14 cellular contexts compared by ENCODE assay signal in genomic region chr17:49214665-49215360, GRCh38. TPM values are rescaled to one million over a fixed set of nuclear protein-coding genes. Genes with fewer than 3 reads are reported as not detected.
DNase-seq lines count a peak whose midpoint lies in the region; ATAC-seq and TF ChIP-seq lines count a peak whose summit lies in the region.
"Had no signal": no experiment of that assay in that cellular context is flagged by ENCODE, and none has a peak within 500 bp of the region (broad histone marks: within the 10 kb centered on the region; RNA-seq: fewer than 3 reads in every experiment).

No MANE protein-coding gene starts in this region.

- no peaks in the 10 kb centered on the region for H3K9me3 Mint-ChIP-seq in activated naive CD4-positive, alpha-beta T cell treated with anti-CD3 and anti-CD28 coated beads for 36 hours
- H3K9me3 Mint-ChIP-seq in WTC11: no peaks in the 10 kb centered on the region

- H3K4me3 ChIP-seq in testis: no peak overlapping the region
- H3K4me3 ChIP-seq: GM23248 had no signal

- H3K4me1 ChIP-seq in testis: peaks cover 3% of the 10 kb centered on the region

- H3K27ac Mint-ChIP-seq in activated naive CD4-positive, alpha-beta T cell treated with anti-CD3 and anti-CD28 coated beads for 36 hours: peak overlapping the region; percentile 53
- 0 out of 2 replicates have a peak overlapping the region, but pooled peaks have one; percentile 39 for H3K27ac Mint-ChIP-seq in WTC11

- POLR2A ChIA-PET in WTC11 (lab: Charles Lee): no interaction called here

- no peaks in the 10 kb centered on the region for H3K27me3 ChIP-seq in testis

- CTCF ChIA-PET in activated naive CD4-positive, alpha-beta T cell treated with anti-CD3 and anti-CD28 coated beads for 36 hours (lab: Charles Lee): interaction anchor here (0.7 to 1.5 kb wide), 7 partner anchors 9 to 34 kb away, joined by 3 to 8 read pairs (median 4); no protein-coding TSS in a partner anchor
- CTCF ChIA-PET in WTC11 (lab: Charles Lee): interaction anchor here (1.3 to 1.7 kb wide), 2 partner anchors 13 to 62 kb away, joined by 3 read pairs; no protein-coding TSS in a partner anchor

- intact Hi-C loops in activated naive CD4-positive, alpha-beta T cell treated with anti-CD3 and anti-CD28 coated beads for 36 hours (cut with micrococcal nuclease): no loop called here
- intact Hi-C loops in left ventricle myocardium superior (cut with micrococcal nuclease): no loop called here
- intact Hi-C loops in testis (cut with DNase I; ENCODE audit: low total_unique reads): no loop called here

- TF ChIP-seq POLR2A in testis (IDR thresholded peaks at IDR 0.05): no peak

- H3K4me1 Mint-ChIP-seq in activated naive CD4-positive, alpha-beta T cell treated with anti-CD3 and anti-CD28 coated beads for 36 hours (ENCODE audit: low read depth): peaks cover 77% of the 10 kb centered on the region
- H3K4me1 Mint-ChIP-seq in WTC11: peaks cover 47% of the 10 kb centered on the region

- WGBS in testis, 2 donors: 58 to 60% methylated on average over 12 of the region's 12 CpGs

- H3K36me3 ChIP-seq in testis (ENCODE audit: low read depth, missing control alignments): no peaks in the 10 kb centered on the region

- H3K4me3 Mint-ChIP-seq in activated naive CD4-positive, alpha-beta T cell treated with anti-CD3 and anti-CD28 coated beads for 36 hours: no peak overlapping the region
- no peak overlapping the region for H3K4me3 Mint-ChIP-seq in WTC11

- H3K36me3 Mint-ChIP-seq in activated naive CD4-positive, alpha-beta T cell treated with anti-CD3 and anti-CD28 coated beads for 36 hours (ENCODE audit: low read depth): peaks cover 28% of the 10 kb centered on the region
- H3K36me3 Mint-ChIP-seq in WTC11: no peaks in the 10 kb centered on the region

- no peaks in the 10 kb centered on the region for H3K27me3 Mint-ChIP-seq in activated naive CD4-positive, alpha-beta T cell treated with anti-CD3 and anti-CD28 coated beads for 36 hours (ENCODE audit: low read depth)
- peaks cover 11% of the 10 kb centered on the region; the same call in 1 of the 2 replicates for H3K27me3 Mint-ChIP-seq in WTC11 (ENCODE audit: low read depth)

- no peaks in the 10 kb centered on the region for H3K9me3 ChIP-seq in testis

- DNase-seq in activated naive CD4-positive, alpha-beta T cell treated with anti-CD3 and anti-CD28 coated beads for 36 hours: peak; percentile 40
- DNase-seq in activated naive CD4-positive, alpha-beta T cell treated with Interleukin-2 at 50 U/mL for 16 hours: no peak
- no peak for DNase-seq in WTC11 (ENCODE audit: low spot score)
- peak; percentile 55 for DNase-seq in left ventricle myocardium superior
- DNase-seq in testis: peak; percentile 60
- DNase-seq in Kasumi-1 (lab: John Stamatoyannopoulos, UW): no peak
- no peak for DNase-seq in NCI-H446 (lab: John Stamatoyannopoulos, UW)
- DNase-seq: C1 segment of cervical spinal cord; glutamatergic neuron; GM23248; KBM-7; NCI-H226; stimulated activated CD4-positive, alpha-beta T cell treated with anti-CD3 and anti-CD28 coated beads, Interleukin-15, amount 100 ng/mL, for 24 hours had no signal

- TF ChIP-seq CTCF in WTC11 (IDR thresholded peaks at IDR 0.05): no peak
- no peak for TF ChIP-seq CTCF in testis (IDR thresholded peaks at IDR 0.05)

- ATAC-seq in WTC11 (no peak), left ventricle myocardium superior (no peak), GM18511 (IDR thresholded peaks at IDR 0.05; ENCODE audit: unreplicated experiment) (no peak)

- peak overlapping the region in 1 of 2 donors; percentile 6 for H3K27ac ChIP-seq in testis
- H3K27ac ChIP-seq: GM23248 had no signal

TF ChIP-seq in WTC11, 78 proteins besides CTCF, POLR2A, EP300 and RAD21:
- TF ChIP-seq ZNF317 (CRISPR knock-in tag; IDR thresholded peaks at IDR 0.05; ENCODE audit: borderline replicate concordance, low read depth): no peak
- TF ChIP-seq ELF4 (CRISPR knock-in tag; IDR thresholded peaks at IDR 0.05; ENCODE audit: low read depth): no peak
- TF ChIP-seq ESRRA (CRISPR knock-in tag; IDR thresholded peaks at IDR 0.05; ENCODE audit: borderline replicate concordance): no peak
- TF ChIP-seq ZNF416 (CRISPR knock-in tag; IDR thresholded peaks at IDR 0.05): no peak
- TF ChIP-seq CREB1 (CRISPR knock-in tag; IDR thresholded peaks at IDR 0.05): no peak
- no peak for TF ChIP-seq NR3C1 (CRISPR knock-in tag; conservative IDR thresholded peaks at IDR 0.05; ENCODE audit: low read depth)
- TF ChIP-seq EMX1 (CRISPR knock-in tag; IDR thresholded peaks at IDR 0.05): no peak
- TF ChIP-seq SMAD4 (CRISPR knock-in tag; IDR thresholded peaks at IDR 0.05): no peak
- TF ChIP-seq, protein P1, sequence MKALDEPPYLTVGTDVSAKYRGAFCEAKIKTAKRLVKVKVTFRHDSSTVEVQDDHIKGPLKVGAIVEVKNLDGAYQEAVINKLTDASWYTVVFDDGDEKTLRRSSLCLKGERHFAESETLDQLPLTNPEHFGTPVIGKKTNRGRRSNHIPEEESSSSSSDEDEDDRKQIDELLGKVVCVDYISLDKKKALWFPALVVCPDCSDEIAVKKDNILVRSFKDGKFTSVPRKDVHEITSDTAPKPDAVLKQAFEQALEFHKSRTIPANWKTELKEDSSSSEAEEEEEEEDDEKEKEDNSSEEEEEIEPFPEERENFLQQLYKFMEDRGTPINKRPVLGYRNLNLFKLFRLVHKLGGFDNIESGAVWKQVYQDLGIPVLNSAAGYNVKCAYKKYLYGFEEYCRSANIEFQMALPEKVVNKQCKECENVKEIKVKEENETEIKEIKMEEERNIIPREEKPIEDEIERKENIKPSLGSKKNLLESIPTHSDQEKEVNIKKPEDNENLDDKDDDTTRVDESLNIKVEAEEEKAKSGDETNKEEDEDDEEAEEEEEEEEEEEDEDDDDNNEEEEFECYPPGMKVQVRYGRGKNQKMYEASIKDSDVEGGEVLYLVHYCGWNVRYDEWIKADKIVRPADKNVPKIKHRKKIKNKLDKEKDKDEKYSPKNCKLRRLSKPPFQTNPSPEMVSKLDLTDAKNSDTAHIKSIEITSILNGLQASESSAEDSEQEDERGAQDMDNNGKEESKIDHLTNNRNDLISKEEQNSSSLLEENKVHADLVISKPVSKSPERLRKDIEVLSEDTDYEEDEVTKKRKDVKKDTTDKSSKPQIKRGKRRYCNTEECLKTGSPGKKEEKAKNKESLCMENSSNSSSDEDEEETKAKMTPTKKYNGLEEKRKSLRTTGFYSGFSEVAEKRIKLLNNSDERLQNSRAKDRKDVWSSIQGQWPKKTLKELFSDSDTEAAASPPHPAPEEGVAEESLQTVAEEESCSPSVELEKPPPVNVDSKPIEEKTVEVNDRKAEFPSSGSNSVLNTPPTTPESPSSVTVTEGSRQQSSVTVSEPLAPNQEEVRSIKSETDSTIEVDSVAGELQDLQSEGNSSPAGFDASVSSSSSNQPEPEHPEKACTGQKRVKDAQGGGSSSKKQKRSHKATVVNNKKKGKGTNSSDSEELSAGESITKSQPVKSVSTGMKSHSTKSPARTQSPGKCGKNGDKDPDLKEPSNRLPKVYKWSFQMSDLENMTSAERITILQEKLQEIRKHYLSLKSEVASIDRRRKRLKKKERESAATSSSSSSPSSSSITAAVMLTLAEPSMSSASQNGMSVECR (CRISPR knock-in tag; IDR thresholded peaks at IDR 0.05; ENCODE audit: borderline replicate concordance): no peak
- TF ChIP-seq, protein P2, sequence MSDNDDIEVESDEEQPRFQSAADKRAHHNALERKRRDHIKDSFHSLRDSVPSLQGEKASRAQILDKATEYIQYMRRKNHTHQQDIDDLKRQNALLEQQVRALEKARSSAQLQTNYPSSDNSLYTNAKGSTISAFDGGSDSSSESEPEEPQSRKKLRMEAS (CRISPR knock-in tag; IDR thresholded peaks at IDR 0.05): no peak
- TF ChIP-seq IRF1 (CRISPR knock-in tag; IDR thresholded peaks at IDR 0.05): no peak
- TF ChIP-seq ZBTB21 (CRISPR knock-in tag; IDR thresholded peaks at IDR 0.05; ENCODE audit: borderline replicate concordance): no peak
- TF ChIP-seq ATF1 (CRISPR knock-in tag; IDR thresholded peaks at IDR 0.05): no peak

RNA-seq across cellular contexts. Expression of gene ABI3, which starts 4.3 kb away (rescaled TPM):
- 10 to 100 TPM; 18.7 to 18.9 TPM for total RNA-seq in activated naive CD4-positive, alpha-beta T cell treated with anti-CD3 and anti-CD28 coated beads for 36 hours
- 1.2 to 1.6 TPM (median 1.5 TPM) in 3 replicates for total RNA-seq in WTC11 (2021)
- total RNA-seq in left ventricle myocardium superior: 5.6 TPM
- 1 to 10 TPM in 1 of 2 donors, under 1 TPM in 1; 0.87 to 2.2 TPM for total RNA-seq in testis
- 3.9 TPM for polyA plus RNA-seq in testis (ENCODE audit: insufficient read depth, low read depth, low replicate concordance)
- total RNA-seq: GM23248 had no signal
- polyA plus RNA-seq: GM23248 had no signal

RNA-seq across cellular contexts. Expression of gene GNGT2, which starts 4.4 kb away (rescaled TPM):
- 10 to 100 TPM; 40.3 to 41.3 TPM for total RNA-seq in activated naive CD4-positive, alpha-beta T cell treated with anti-CD3 and anti-CD28 coated beads for 36 hours
- total RNA-seq in WTC11 (2021) (0.34 to 0.70 TPM (median 0.50 TPM) in 3 replicates), left ventricle myocardium superior (1.2 TPM), testis (under 1 TPM in 1 of 2 donors, not detected in 1; 0.68 TPM)
- polyA plus RNA-seq in testis (ENCODE audit: insufficient read depth, low read depth, low replicate concordance): 2.2 TPM
- total RNA-seq: GM23248 had no signal
- polyA plus RNA-seq: GM23248 had no signal

RNA-seq across cellular contexts. Expression of gene PHOSPHO1, which starts 15.8 kb away (rescaled TPM):
- total RNA-seq in activated naive CD4-positive, alpha-beta T cell treated with anti-CD3 and anti-CD28 coated beads for 36 hours: not detected
- total RNA-seq in WTC11 (2021): 0.81 to 1.1 TPM (median 0.85 TPM) in 3 replicates
- 0.64 TPM for total RNA-seq in left ventricle myocardium superior
- 100 to 1,000 TPM in 1 of 2 donors, 10 to 100 TPM in 1; 35.4 to 138 TPM for total RNA-seq in testis
- 99.5 TPM for polyA plus RNA-seq in testis (ENCODE audit: insufficient read depth, low read depth, low replicate concordance)
- total RNA-seq: GM23248 had no signal
- polyA plus RNA-seq: GM23248 had no signal

Comparison
In these comparisons a context has a peak if more than half of its experiments do, and no peak if none do; other contexts are left out.
1. DNase-seq: peak in activated naive CD4-positive, alpha-beta T cell treated with anti-CD3 and anti-CD28 coated beads for 36 hours (single experiment), left ventricle myocardium superior (single experiment) and testis (single experiment); none in activated naive CD4-positive, alpha-beta T cell treated with Interleukin-2 at 50 U/mL for 16 hours (single experiment), WTC11 (single experiment), Kasumi-1 (0 of 2) and NCI-H446 (0 of 2).
2. RNA of gene GNGT2, which starts 4.4 kb away (total RNA-seq): 40.3 to 41.3 TPM in activated naive CD4-positive, alpha-beta T cell treated with anti-CD3 and anti-CD28 coated beads for 36 hours; 1.2 TPM in left ventricle myocardium superior (single experiment), 0.34 to 0.70 TPM in WTC11 and 0.68 TPM in testis; every median in the first group is over 10 times any median in the second.
3. RNA of gene PHOSPHO1, which starts 15.8 kb away (total RNA-seq): 35.4 to 138 TPM in testis; 0.81 to 1.1 TPM in WTC11, 0.64 TPM in left ventricle myocardium superior (single experiment) and not detected in activated naive CD4-positive, alpha-beta T cell treated with anti-CD3 and anti-CD28 coated beads for 36 hours; every median in the first group is over 10 times any median in the second.